In genomic region chrX:39721570-39722279, GRCh38 we compare ENCODE assay signal across 19 cellular contexts.
A peak's percentile ranks its signal among the peaks of the same experiment; 100 is the strongest.
DNase-seq lines count a peak whose midpoint lies in the region; ATAC-seq and TF ChIP-seq lines count a peak whose summit lies in the region.
"Had no signal": no experiment of that assay in that cellular context is flagged by ENCODE, and none has a peak within 500 bp of the region (broad histone marks: within the 10 kb centered on the region; RNA-seq: fewer than 3 reads in every experiment).

No MANE protein-coding gene starts in this region.

- peak; percentile 71 for ATAC-seq in left colon
- ATAC-seq: activated CD8-positive, alpha-beta T cell treated with anti-CD3 and anti-CD28 coated beads, Interleukin-2, amount 10 ng/mL, durations not matched to agents 7 days and 5 days; activated naive CD8-positive, alpha-beta T cell treated with anti-CD3 and anti-CD28 coated beads, Interleukin-2, amount 50 U/mL, for 24 hours; CD8-positive, alpha-beta T cell; psoas muscle had no signal

- no peak overlapping the region for H3K4me3 ChIP-seq in AG10803 (ENCODE audit: low read length)
- no peak overlapping the region for H3K4me3 ChIP-seq in adipocyte (ENCODE audit: low read length)
- no peak overlapping the region for H3K4me3 ChIP-seq in fibroblast of mammary gland (ENCODE audit: control insufficient read depth, low read depth, low read length)
- H3K4me3 ChIP-seq: psoas muscle, vagina had no signal

- H3K4me1 ChIP-seq in adipocyte (ENCODE audit: control insufficient read depth, insufficient read depth, low read length) = peaks cover 5% of the 10 kb centered on the region
- H3K4me1 ChIP-seq: psoas muscle, vagina had no signal

- TF ChIP-seq CTCF in AG10803 (conservative IDR thresholded peaks at IDR 0.05; ENCODE audit: low read length) (no peak), fibroblast of mammary gland (conservative IDR thresholded peaks at IDR 0.05; ENCODE audit: control insufficient read depth, insufficient read depth, low read depth, low read length) (no peak)

- no peak overlapping the region for H3K9ac ChIP-seq in adipocyte (ENCODE audit: low read length)

- intact Hi-C loops in left colon (cut with DNase I, micrococcal nuclease) = no loop called here

- peak; percentile 45 for DNase-seq in AG10803 (ENCODE audit: low read depth)
- DNase-seq in adipocyte (ENCODE audit: low read depth) = peak; percentile 32
- peak; percentile 15 for DNase-seq in fibroblast of mammary gland (ENCODE audit: low read depth)
- DNase-seq in left colon = no peak
- DNase-seq in medulla oblongata (ENCODE audit: extremely low spot score) = no peak
- no peak for DNase-seq in NOMO-1 (lab: John Stamatoyannopoulos, UW; ENCODE audit: unreplicated experiment in 2 of 2)
- DNase-seq in NCI-H748 treated with DMSO at 0.1 percent for 48 hours (lab: John Stamatoyannopoulos, UW) = no peak
- DNase-seq in NCI-H1417 (lab: John Stamatoyannopoulos, UW) = no peak
- DNase-seq: activated CD8-positive, alpha-beta T cell treated with anti-CD3 and anti-CD28 coated beads, Interleukin-2, amount 10 ng/mL, durations not matched to agents 7 days and 5 days; activated naive CD8-positive, alpha-beta T cell treated with anti-CD3 and anti-CD28 coated beads, Interleukin-2, amount 50 U/mL, for 24 hours; CD8-positive, alpha-beta T cell; DND-41; hypothalamus; KG1; naive B cell; NCI-H1105 treated with DMSO at 0.1 percent for 48 hours; NK-92 treated with Interleukin-12 subunit alpha and Interleukin-12 subunit beta, amount 100 ng/mL, for 24 hours; psoas muscle had no signal

- H3K27me3 ChIP-seq in adipocyte (replicated peaks; ENCODE audit: control insufficient read depth, insufficient read depth, low read length) = peaks cover 34% of the 10 kb centered on the region
- H3K27me3 ChIP-seq: vagina had no signal

- no peaks in the 10 kb centered on the region for H3K9me3 ChIP-seq in adipocyte (ENCODE audit: control insufficient read depth, low read length)
- H3K9me3 ChIP-seq: psoas muscle, vagina had no signal

- no peaks in the 10 kb centered on the region for H3K36me3 ChIP-seq in adipocyte (ENCODE audit: control insufficient read depth, insufficient read depth, low read length, severe bottlenecking)
- H3K36me3 ChIP-seq: vagina had no signal

Comparison
In these comparisons a context has a peak if more than half of its experiments do, and no peak if none do; other contexts are left out.
1. DNase-seq: peak in AG10803 (single experiment), adipocyte (single experiment) and fibroblast of mammary gland (single experiment); none in left colon (0 of 2), medulla oblongata (single experiment), NOMO-1 (0 of 2), NCI-H748 treated with DMSO at 0.1 percent for 48 hours (single experiment) and NCI-H1417 (0 of 3).